In genomic region chr5:58477760-58478159, GRCh38 we compare ENCODE assay signal across 11 cellular contexts. TPM values are rescaled to one million over a fixed set of nuclear protein-coding genes. Genes with fewer than 3 reads are reported as not detected.
DNase-seq lines count a peak whose midpoint lies in the region; ATAC-seq, FAIRE-seq and TF ChIP-seq lines count a peak whose summit lies in the region.
"Had no signal": no experiment of that assay in that cellular context is flagged by ENCODE, and none has a peak within 500 bp of the region (broad histone marks: within the 10 kb centered on the region; RNA-seq: fewer than 3 reads in every experiment).

No MANE protein-coding gene starts in this region.

- POLR2A ChIA-PET in PC-3 (lab: Charles Lee; ENCODE audit: unreplicated experiment) = no interaction called here

- TF ChIP-seq CTCF in GM12873 (IDR thresholded peaks at IDR 0.05; ENCODE audit: insufficient read depth, low read depth, low read length, missing control alignments) (peak; percentile 25), PC-3 (conservative IDR thresholded peaks at IDR 0.05; ENCODE audit: low read depth, low read length) (peak; percentile 40; the same call in 1 of the 2 replicates), foreskin fibroblast (IDR thresholded peaks at IDR 0.05; ENCODE audit: low read depth, low read length) (peak; percentile 11)

- ATAC-seq in PC-3 (no peak), HG03039 (IDR thresholded peaks at IDR 0.05; ENCODE audit: unreplicated experiment) (no peak)

- H3K4me2 ChIP-seq in PC-3 (ENCODE audit: low read length) = no peak overlapping the region; the same call in 1 of the 2 replicates

- FAIRE-seq in A204.1 (lab: Jason Lieb, UNC) (peak; percentile 90), GM12892 (lab: Jason Lieb, UNC) (no peak)

- no peak overlapping the region for H3K9ac ChIP-seq in PC-3 (ENCODE audit: low read length)

- no peaks in the 10 kb centered on the region for H3K9me2 ChIP-seq in PC-3 (replicated peaks; ENCODE audit: low read length)

- no peaks in the 10 kb centered on the region for H3K4me1 ChIP-seq in PC-3 (ENCODE audit: insufficient read depth, low read length)
- H3K4me1 ChIP-seq: upper lobe of left lung had no signal

- DNase-seq in PC-3 (no peak), foreskin fibroblast (no peak), GM12892 (ENCODE audit: insufficient read length) (no peak)
- no peak for DNase-seq in activated T-cell treated with anti-CD3 and anti-CD28 coated beads, Interleukin-2, amount 50 U/mL, for 48 hours
- no peak for DNase-seq in activated CD8-positive, alpha-beta memory T cell treated with anti-CD3 and anti-CD28 coated beads for 24 hours
- DNase-seq: CD8-positive, alpha-beta memory T cell; NCI-H446; upper lobe of left lung had no signal

- H3K4me3 ChIP-seq in PC-3 (ENCODE audit: low read length) (no peak overlapping the region), foreskin fibroblast (ENCODE audit: low read depth in 1 of 2, low read length in 2 of 2) (no peak overlapping the region)
- H3K4me3 ChIP-seq: upper lobe of left lung had no signal

- CTCF ChIA-PET in PC-3 (lab: Charles Lee) = no interaction called here

- no peak overlapping the region for H3K27ac ChIP-seq in PC-3 (ENCODE audit: low read length)
- H3K27ac ChIP-seq: upper lobe of left lung had no signal

- no peak for TF ChIP-seq POLR2A in GM12892 (IDR thresholded peaks at IDR 0.05; ENCODE audit: low read depth, low read length)

- intact Hi-C loops in PC-3 (cut with micrococcal nuclease) = loop anchor here (2.0 kb wide), 1 partner anchor 373 kb away; no protein-coding TSS in a partner anchor

- BruUV-seq in PC-3 (replicated peaks; lab: Mats Ljungman, UMichigan) = no TSS peak

- no peaks in the 10 kb centered on the region for H3K79me2 ChIP-seq in PC-3 (ENCODE audit: low read length)

- no peak overlapping the region for H2AFZ ChIP-seq in PC-3 (ENCODE audit: low read length)

- no peaks in the 10 kb centered on the region for H4K20me1 ChIP-seq in PC-3 (ENCODE audit: low read length)

- H3K27me3 ChIP-seq in PC-3 (ENCODE audit: low read length) = no peaks in the 10 kb centered on the region
- H3K27me3 ChIP-seq: upper lobe of left lung had no signal

- H3K9me3 ChIP-seq in PC-3 (ENCODE audit: low read length) = no peaks in the 10 kb centered on the region
- H3K9me3 ChIP-seq: upper lobe of left lung had no signal

- H3K36me3 ChIP-seq in PC-3 (ENCODE audit: low read depth, low read length) = no peaks in the 10 kb centered on the region
- H3K36me3 ChIP-seq: upper lobe of left lung had no signal

- no peaks in the 10 kb centered on the region for H3F3A ChIP-seq in PC-3 (ENCODE audit: low read length, unreplicated experiment)

RNA-seq across cellular contexts. Expression of gene GAPT, which starts 13.5 kb away (rescaled TPM):
- not detected in 2 replicates for total RNA-seq in PC-3 (2014; rRNA removed)
- not detected for polyA plus RNA-seq in GM12892 (2012; ENCODE audit: missing spikeins)

RNA-seq across cellular contexts. Expression of gene PLK2, which starts 17.9 kb away (rescaled TPM):
- total RNA-seq in PC-3 (2014; rRNA removed) = 372 and 564 TPM in 2 replicates
- polyA plus RNA-seq in GM12892 (2012; ENCODE audit: missing spikeins) = 0.61 TPM
